Comparison of ENCODE assay signal across 8 cellular contexts in the genomic region with DNA sequence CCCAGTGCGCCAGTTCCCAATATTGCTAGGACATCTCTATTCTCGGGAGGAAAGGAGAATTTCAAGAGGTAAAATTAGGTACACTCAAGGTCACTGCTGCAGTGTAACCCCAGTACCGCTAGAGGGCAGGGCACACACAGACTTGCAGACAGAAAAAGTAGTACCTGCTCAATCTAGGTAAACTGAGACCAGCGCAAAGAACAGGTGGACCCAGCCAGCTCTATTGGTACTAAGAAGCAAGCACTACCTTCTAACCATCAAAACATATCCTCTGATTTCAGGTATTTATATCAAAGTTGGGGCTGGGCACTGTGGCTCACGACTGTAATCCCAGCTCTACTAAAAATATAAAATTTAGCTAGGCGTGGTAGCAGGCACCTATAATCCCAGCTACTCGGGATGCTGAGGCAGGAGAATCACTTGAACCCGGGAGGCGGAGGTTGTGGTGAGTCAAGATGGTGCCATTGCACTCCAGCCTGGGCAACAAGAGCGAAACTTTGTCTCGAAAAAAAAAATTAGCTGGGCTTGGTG. TPM values are rescaled to one million over a fixed set of nuclear protein-coding genes. Genes with fewer than 3 reads are reported as not detected.
DNase-seq lines count a peak whose midpoint lies in the region; ATAC-seq and TF ChIP-seq lines count a peak whose summit lies in the region.

No MANE protein-coding gene starts in this region.

- H3K4me2 ChIP-seq in GM23338 = no peak overlapping the region

- H3K4me3 ChIP-seq in BJ (ENCODE audit: low read depth, low read length) = no peak overlapping the region
- H3K4me3 ChIP-seq in GM23338 = no peak overlapping the region
- H3K4me3 ChIP-seq in heart right ventricle = peak overlapping the region in 2 of 10 donors; percentile 22 to 30
- peak overlapping the region; percentile 5 to 29 (median 19) for H3K4me3 ChIP-seq in gastrocnemius medialis

- POLR2A ChIA-PET in BJ (lab: Charles Lee) = interaction anchor here (0.7 kb wide), 1 partner anchor 9 kb away, joined by 4 read pairs; no protein-coding TSS in a partner anchor

- H3K9me3 ChIP-seq in heart right ventricle = no peaks in the 10 kb centered on the region
- no peaks in the 10 kb centered on the region for H3K9me3 ChIP-seq in gastrocnemius medialis

- H3F3A ChIP-seq in GM23338 (replicated peaks; ENCODE audit: low read depth) = peaks cover 8% of the 10 kb centered on the region; the same call in 1 of the 2 replicates

- no peak overlapping the region for H3K27ac ChIP-seq in GM23338 (ENCODE audit: low read depth)
- peak overlapping the region in 7 of 10 donors; percentile 21 to 77 (median 63) for H3K27ac ChIP-seq in heart right ventricle
- peak overlapping the region; percentile 95 to 100 (median 99) for H3K27ac ChIP-seq in gastrocnemius medialis

- H3K9me3 Mint-ChIP-seq in GM23338 = no peaks in the 10 kb centered on the region

- in situ Hi-C loops in gastrocnemius medialis (cut with MboI; ENCODE audit: low sequenced_read_pairs in 4 of 4) = loop anchor here in 3 of 4 donors (5.0 to 10.0 kb wide), 2 partner anchors 54 to 61 kb away; no protein-coding TSS in a partner anchor

- DNase-seq in BJ (ENCODE audit: low read depth) = no peak
- DNase-seq in GM23338 (ENCODE audit: low spot score) = peak; percentile 77
- peak; percentile 41 for DNase-seq in RPMI7951 (ENCODE audit: low read depth)
- DNase-seq in activated naive CD4-positive, alpha-beta T cell treated with Interleukin-2 at 50 U/mL for 16 hours = peak; percentile 72
- peak in 1 of 2 donors; percentile 55 for DNase-seq in heart right ventricle
- peak; percentile 50 to 76 for DNase-seq in gastrocnemius medialis
- DNase-seq in NCI-H128 (lab: John Stamatoyannopoulos, UW; ENCODE audit: unreplicated experiment) = no peak
- DNase-seq in AG08395 (ENCODE audit: low spot score) = no peak

- H3K27me3 ChIP-seq in BJ (ENCODE audit: control insufficient read depth, insufficient read depth, low read length) = no peaks in the 10 kb centered on the region
- peaks cover 4% of the 10 kb centered on the region; the same call in 1 of the 2 replicates for H3K27me3 ChIP-seq in GM23338 (ENCODE audit: insufficient read depth)
- no peaks in the 10 kb centered on the region for H3K27me3 ChIP-seq in heart right ventricle
- H3K27me3 ChIP-seq in gastrocnemius medialis = no peaks in the 10 kb centered on the region

- H3K4me1 Mint-ChIP-seq in GM23338 = peaks cover 5% of the 10 kb centered on the region; the same call in 1 of the 3 replicates

- 30 to 37% methylated on average over 11 of the region's 11 CpGs for WGBS in heart right ventricle, 2 donors

- no peaks in the 10 kb centered on the region for H3K9me2 ChIP-seq in GM23338 (ENCODE audit: insufficient read depth)

- H3K36me3 Mint-ChIP-seq in GM23338 (ENCODE audit: low read depth) = no peaks in the 10 kb centered on the region

- H3K4me3 Mint-ChIP-seq in GM23338 = no peak overlapping the region

- H3K27ac Mint-ChIP-seq in GM23338 = no peak overlapping the region

- no peaks in the 10 kb centered on the region for H4K20me1 ChIP-seq in GM23338 (replicated peaks; ENCODE audit: insufficient read depth)

- intact Hi-C loops in heart right ventricle (cut with DNase I) (loop anchor here in 6 of 10 donors (2.0 to 10.0 kb wide), 8 partner anchors 61 to 324 kb away; partner anchors contain the start of genes OVCA2 (in 2 of the 6), DPH1 (in 1 of the 6) and RTN4RL1 (in 1 of the 6)), gastrocnemius medialis (cut with DNase I; ENCODE audit: low total_unique reads) (loop anchor here (1.0 to 2.0 kb wide), 4 partner anchors 42 to 144 kb away; partner anchors contain the start of gene SERPINF1)

- no peaks in the 10 kb centered on the region for H3K79me2 ChIP-seq in GM23338 (replicated peaks; ENCODE audit: insufficient read depth)

- peaks cover under 1% of the 10 kb centered on the region; the same call in 1 of the 2 replicates for H3K36me3 ChIP-seq in BJ (ENCODE audit: control insufficient read depth, insufficient read depth, low read length)
- no peaks in the 10 kb centered on the region for H3K36me3 ChIP-seq in GM23338 (ENCODE audit: insufficient read depth)
- peaks cover 0 to 2% (median 0%) of the 10 kb centered on the region in 9 donors for H3K36me3 ChIP-seq in heart right ventricle
- peaks cover 0 to 1% of the 10 kb centered on the region in 2 donors for H3K36me3 ChIP-seq in gastrocnemius medialis

- TF ChIP-seq POLR2A in gastrocnemius medialis (IDR thresholded peaks at IDR 0.05) = no peak

- peaks cover 35% of the 10 kb centered on the region for H3K27me3 Mint-ChIP-seq in GM23338 (ENCODE audit: insufficient read depth, low read depth, poor library complexity)

- no peak for ATAC-seq in GM23338
- no peak for ATAC-seq in heart right ventricle
- no peak for ATAC-seq in gastrocnemius medialis

- no peak overlapping the region for H2AFZ ChIP-seq in GM23338

- TF ChIP-seq CTCF in BJ (IDR thresholded peaks at IDR 0.05; ENCODE audit: insufficient read depth, low read depth, low read length) = peak; percentile 99
- peak; percentile 97 to 99 for TF ChIP-seq CTCF in GM23338 (conservative IDR thresholded peaks at IDR 0.05; ENCODE audit: low read depth in 2 of 2)
- peak; percentile 91 to 98 (median 95) for TF ChIP-seq CTCF in heart right ventricle (IDR thresholded peaks at IDR 0.05)
- peak; percentile 97 to 99 (median 98) for TF ChIP-seq CTCF in gastrocnemius medialis (IDR thresholded peaks at IDR 0.05 in 4 of 5, conservative IDR thresholded peaks at IDR 0.05 in 1 of 5)

- CTCF ChIA-PET in BJ (lab: Yijun Ruan, JAX) = interaction anchor here (0.6 to 10.5 kb wide), 30 partner anchors 10 to 305 kb away, joined by 3 to 224 read pairs (median 4); partner anchors contain the start of genes MYO1C, RPA1, SERPINF1 and SMYD4

- peaks cover 6% of the 10 kb centered on the region; the same call in 1 of the 2 replicates for H3K4me1 ChIP-seq in GM23338 (ENCODE audit: insufficient read depth)
- H3K4me1 ChIP-seq in heart right ventricle = peaks cover 18 to 64% (median 43%) of the 10 kb centered on the region in 9 donors
- H3K4me1 ChIP-seq in gastrocnemius medialis = peaks cover 44 to 48% of the 10 kb centered on the region in 2 donors

TF ChIP-seq in GM23338, 12 proteins besides CTCF, POLR2A, EP300 and RAD21 (continues in another document):
- TF ChIP-seq CREB1 (CRISPR knock-in tag; IDR thresholded peaks at IDR 0.05; ENCODE audit: low read depth) (no peak), ETS1 (IDR thresholded peaks at IDR 0.05) (no peak), EZH2phosphoT487 (IDR thresholded peaks at IDR 0.05; ENCODE audit: unreplicated experiment) (no peak)

RNA-seq across cellular contexts. Expression of gene WDR81, which starts 3.6 kb away (rescaled TPM):
- polyA plus RNA-seq in BJ (2011; rRNA removed) = 3.0 and 4.8 TPM in 2 replicates
- 5.9 and 6.3 TPM in 2 replicates for polyA minus RNA-seq in BJ (2011; rRNA and poly(A)+ RNA removed)
- 14.5 and 17.6 TPM in 2 replicates for total RNA-seq in GM23338 (2014; rRNA removed; shearing (Covaris generic))
- 3.5 and 3.7 TPM in 2 replicates for polyA plus RNA-seq in GM23338 (2016; fragmentation: Nextera tagmentation; extraction: Ambion mirVana)
- 5.3 and 8.2 TPM in 2 replicates for total RNA-seq in RPMI7951 (2014; rRNA removed; shearing (Covaris generic))
- 10 to 100 TPM in 4 of 10 donors, 1 to 10 TPM in 6; 7.7 to 16.9 (median 9.2) TPM for total RNA-seq in heart right ventricle
- 10 to 100 TPM in 1 of 2 donors, 1 to 10 TPM in 1; 8.5 to 14.9 TPM for polyA plus RNA-seq in heart right ventricle
- total RNA-seq in gastrocnemius medialis = 10 to 100 TPM; 22.3 to 61.1 (median 42.7) TPM

RNA-seq across cellular contexts. Expression of gene TLCD2, which starts 10.7 kb away (rescaled TPM):
- 2.5 and 3.9 TPM in 2 replicates for polyA plus RNA-seq in BJ (2011; rRNA removed)
- polyA minus RNA-seq in BJ (2011; rRNA and poly(A)+ RNA removed) = 2.6 and 3.4 TPM in 2 replicates
- total RNA-seq in GM23338 (2014; rRNA removed; shearing (Covaris generic)) = 0.58 and 1.4 TPM in 2 replicates
- 0.64 and 0.70 TPM in 2 replicates for polyA plus RNA-seq in GM23338 (2016; fragmentation: Nextera tagmentation; extraction: Ambion mirVana)
- 0.39 and 0.48 TPM in 2 replicates for total RNA-seq in RPMI7951 (2014; rRNA removed; shearing (Covaris generic))
- total RNA-seq in heart right ventricle = 1 to 10 TPM in 9 of 10 donors, under 1 TPM in 1; 0.96 to 6.0 (median 1.9) TPM
- 1 to 10 TPM; 1.6 to 3.2 TPM for polyA plus RNA-seq in heart right ventricle
- under 1 TPM; 0.66 to 0.95 (median 0.85) TPM for total RNA-seq in gastrocnemius medialis

RNA-seq across cellular contexts. Expression of gene SERPINF2, which starts 21.8 kb away (rescaled TPM):
- polyA plus RNA-seq in BJ (2011; rRNA removed) = 0.02 TPM in 1 of 2 replicates, not detected in the other
- 0.15 TPM in 1 of 2 replicates, not detected in the other for polyA minus RNA-seq in BJ (2011; rRNA and poly(A)+ RNA removed)
- 0.47 and 0.66 TPM in 2 replicates for total RNA-seq in GM23338 (2014; rRNA removed; shearing (Covaris generic))
- polyA plus RNA-seq in GM23338 (2016; fragmentation: Nextera tagmentation; extraction: Ambion mirVana) = 1.2 and 1.5 TPM in 2 replicates
- under 0.01 and 0.24 TPM in 2 replicates for total RNA-seq in RPMI7951 (2014; rRNA removed; shearing (Covaris generic))
- 1 to 10 TPM in 3 of 10 donors, under 1 TPM in 5, not detected in 2; 0.18 to 1.3 (median 0.41) TPM for total RNA-seq in heart right ventricle
- 1 to 10 TPM; 2.0 to 2.8 TPM for polyA plus RNA-seq in heart right ventricle
- 1 to 10 TPM in 3 of 4 donors, under 1 TPM in 1; 0.85 to 6.4 (median 4.3) TPM for total RNA-seq in gastrocnemius medialis

RNA-seq across cellular contexts. Expression of gene PRPF8, which starts 36.3 kb away (rescaled TPM):
- polyA plus RNA-seq in BJ (2011; rRNA removed) (113 and 194 TPM in 2 replicates), GM23338 (2016; fragmentation: Nextera tagmentation; extraction: Ambion mirVana) (175 and 178 TPM in 2 replicates), heart right ventricle (100 to 1,000 TPM in 1 of 2 donors, 10 to 100 TPM in 1; 79.1 to 107 TPM)
- 292 and 302 TPM in 2 replicates for polyA minus RNA-seq in BJ (2011; rRNA and poly(A)+ RNA removed)
- 231 and 246 TPM in 2 replicates for total RNA-seq in GM23338 (2014; rRNA removed; shearing (Covaris generic))
- 65.7 and 69.7 TPM in 2 replicates for total RNA-seq in RPMI7951 (2014; rRNA removed; shearing (Covaris generic))
- total RNA-seq in heart right ventricle (100 to 1,000 TPM; 137 to 205 (median 179) TPM), gastrocnemius medialis (100 to 1,000 TPM; 127 to 261 (median 195) TPM)

RNA-seq across cellular contexts. Expression of gene SERPINF1, which starts 40.9 kb away (rescaled TPM):
- 174 and 221 TPM in 2 replicates for polyA plus RNA-seq in BJ (2011; rRNA removed)
- 23.8 and 25.7 TPM in 2 replicates for polyA minus RNA-seq in BJ (2011; rRNA and poly(A)+ RNA removed)
- 40.7 and 41.4 TPM in 2 replicates for total RNA-seq in GM23338 (2014; rRNA removed; shearing (Covaris generic))
- polyA plus RNA-seq in GM23338 (2016; fragmentation: Nextera tagmentation; extraction: Ambion mirVana) = 22.1 and 24.4 TPM in 2 replicates
- 127 and 150 TPM in 2 replicates for total RNA-seq in RPMI7951 (2014; rRNA removed; shearing (Covaris generic))
- 100 to 1,000 TPM in 4 of 10 donors, 10 to 100 TPM in 6; 26.2 to 185 (median 89.1) TPM for total RNA-seq in heart right ventricle
- 100 to 1,000 TPM; 181 to 247 TPM for polyA plus RNA-seq in heart right ventricle
- 100 to 1,000 TPM; 554 to 698 (median 631) TPM for total RNA-seq in gastrocnemius medialis

Comparison
In these comparisons a context has a peak if more than half of its experiments do, and no peak if none do; other contexts are left out.
1. DNase-seq: peak in GM23338 (single experiment), RPMI7951 (single experiment), activated naive CD4-positive, alpha-beta T cell treated with Interleukin-2 at 50 U/mL for 16 hours (single experiment) and gastrocnemius medialis (2 of 2); none in BJ (single experiment), NCI-H128 (single experiment) and AG08395 (single experiment).
2. H3K4me3 ChIP-seq: peak in gastrocnemius medialis (4 of 4); none in BJ (single experiment) and GM23338 (single experiment).
3. Peak in every context shown above with its lines, with median percentiles within 50 percentile points of each other: CTCF ChIP-seq.